In genomic region chrX:138856881-138857280, GRCh38 we compare ENCODE assay signal across 28 cellular contexts.
"Had no signal": no experiment of that assay in that cellular context is flagged by ENCODE, and none has a peak within 500 bp of the region (broad histone marks: within the 10 kb centered on the region; RNA-seq: fewer than 3 reads in every experiment).

No MANE protein-coding gene starts in this region.

- H3K4me3 ChIP-seq: coronary artery, esophagus squamous epithelium, lung, right atrium auricular region, skin epidermis, stomach, testis, upper lobe of left lung had no signal

- H3K4me1 ChIP-seq: right atrium auricular region, stomach, testis, upper lobe of left lung had no signal

- H3K36me3 Mint-ChIP-seq: activated naive CD8-positive, alpha-beta T cell treated with anti-CD3 and anti-CD28 coated beads, Interleukin-2, amount 10 ng/mL, durations not matched to agents 7 days and 5 days; mesothelial cell of epicardium had no signal

- H3K9me3 ChIP-seq: esophagus squamous epithelium, right atrium auricular region, stomach, testis, upper lobe of left lung had no signal

- H3K27me3 ChIP-seq: brain microvascular endothelial cell, esophagus squamous epithelium, right atrium auricular region, stomach, testis, upper lobe of left lung had no signal

- H3K27ac ChIP-seq: brain microvascular endothelial cell, coronary artery, esophagus squamous epithelium, right atrium auricular region, skin epidermis, stomach, testis, upper lobe of left lung had no signal

- H3K4me1 Mint-ChIP-seq: activated naive CD8-positive, alpha-beta T cell treated with anti-CD3 and anti-CD28 coated beads, Interleukin-2, amount 10 ng/mL, durations not matched to agents 7 days and 5 days; activated T-helper 17 cell treated with anti-CD3 and anti-CD28 coated beads, Interleukin-2, amount 50 U/mL, for 72 hours; central memory CD8-positive, alpha-beta T cell; mesothelial cell of epicardium had no signal

- H3K27me3 Mint-ChIP-seq: activated CD4-positive, alpha-beta T cell treated with anti-CD3 and anti-CD28 coated beads, Interleukin-2, amount 10 ng/mL, durations not matched to agents 24 days and 14 days; activated CD8-positive, alpha-beta T cell treated with anti-CD3 and anti-CD28 coated beads for 36 hours; activated naive CD8-positive, alpha-beta T cell treated with anti-CD3 and anti-CD28 coated beads, Interleukin-2, amount 10 ng/mL, durations not matched to agents 7 days and 5 days; activated T-helper 17 cell treated with anti-CD3 and anti-CD28 coated beads, Interleukin-2, amount 50 U/mL, for 72 hours; central memory CD8-positive, alpha-beta T cell had no signal

- ATAC-seq: activated CD8-positive, alpha-beta T cell treated with anti-CD3 and anti-CD28 coated beads for 36 hours; activated T-helper 17 cell treated with anti-CD3 and anti-CD28 coated beads, Interleukin-2, amount 50 U/mL, for 72 hours; left lobe of liver had no signal

- H3K4me3 Mint-ChIP-seq: activated CD4-positive, alpha-beta T cell treated with anti-CD3 and anti-CD28 coated beads, Interleukin-2, amount 10 ng/mL, durations not matched to agents 24 days and 14 days; activated CD8-positive, alpha-beta T cell treated with anti-CD3 and anti-CD28 coated beads for 36 hours; activated naive CD8-positive, alpha-beta T cell treated with anti-CD3 and anti-CD28 coated beads, Interleukin-2, amount 10 ng/mL, durations not matched to agents 7 days and 5 days; activated T-helper 17 cell treated with anti-CD3 and anti-CD28 coated beads, Interleukin-2, amount 50 U/mL, for 72 hours; central memory CD8-positive, alpha-beta T cell; mesothelial cell of epicardium had no signal

- H3K27ac Mint-ChIP-seq: activated CD4-positive, alpha-beta T cell treated with anti-CD3 and anti-CD28 coated beads, Interleukin-2, amount 10 ng/mL, durations not matched to agents 24 days and 14 days; activated CD8-positive, alpha-beta T cell treated with anti-CD3 and anti-CD28 coated beads for 36 hours; activated naive CD8-positive, alpha-beta T cell treated with anti-CD3 and anti-CD28 coated beads, Interleukin-2, amount 10 ng/mL, durations not matched to agents 7 days and 5 days; activated T-helper 17 cell treated with anti-CD3 and anti-CD28 coated beads, Interleukin-2, amount 50 U/mL, for 72 hours; mesothelial cell of epicardium had no signal

- H3K9me3 Mint-ChIP-seq: activated CD4-positive, alpha-beta T cell treated with anti-CD3 and anti-CD28 coated beads, Interleukin-2, amount 10 ng/mL, durations not matched to agents 24 days and 14 days; activated CD8-positive, alpha-beta T cell treated with anti-CD3 and anti-CD28 coated beads for 36 hours; activated naive CD8-positive, alpha-beta T cell treated with anti-CD3 and anti-CD28 coated beads, Interleukin-2, amount 10 ng/mL, durations not matched to agents 7 days and 5 days; activated T-helper 17 cell treated with anti-CD3 and anti-CD28 coated beads, Interleukin-2, amount 50 U/mL, for 72 hours; central memory CD8-positive, alpha-beta T cell; mesothelial cell of epicardium had no signal

- H3K36me3 ChIP-seq: brain microvascular endothelial cell, esophagus squamous epithelium, right atrium auricular region, stomach, upper lobe of left lung had no signal

- DNase-seq: activated CD4-positive, alpha-beta T cell treated with anti-CD3 and anti-CD28 coated beads, Interleukin-2, amount 10 ng/mL, durations not matched to agents 24 days and 14 days; activated CD4-positive, CD25-positive, alpha-beta regulatory T cell; activated CD8-positive, alpha-beta T cell treated with anti-CD3 and anti-CD28 coated beads for 36 hours; activated naive CD4-positive, alpha-beta T cell; activated naive CD8-positive, alpha-beta T cell treated with anti-CD3 and anti-CD28 coated beads, Interleukin-2, amount 10 ng/mL, durations not matched to agents 7 days and 5 days; activated T-cell treated with anti-CD3 and anti-CD28 coated beads, Interleukin-2, amount 50 U/mL, for 1 hour; amygdala; brain microvascular endothelial cell; esophagus squamous epithelium; foreskin fibroblast; glutamatergic neuron; hypothalamus; islet precursor cell; stimulated activated CD4-positive, alpha-beta T cell treated with anti-CD3 and anti-CD28 coated beads, Interleukin-15, amount 100 ng/mL, for 24 hours; stimulated activated CD4-positive, alpha-beta T cell treated with anti-CD3 and anti-CD28 coated beads, Interleukin-4, amount 100 ng/mL, for 1 hour; stomach; T-helper 1 cell; T-helper 9 cell; testis; upper lobe of left lung had no signal
